ENCODE assay signal across 8 cellular contexts in genomic region chr12:82603647-82604046, GRCh38.
DNase-seq lines count a peak whose midpoint lies in the region; ATAC-seq, FAIRE-seq and TF ChIP-seq lines count a peak whose summit lies in the region.
"Not testable (repeated sequence)": the region's sequence is repeated elsewhere in the genome, so short reads cannot be mapped to it uniquely, and the experiment has no call there.

No MANE protein-coding gene starts in this region.

- H3K4me2 ChIP-seq in GM12878 (ENCODE audit: control insufficient read depth, insufficient read depth): not testable (repeated sequence)

- H3K4me3 ChIP-seq in GM12878: not testable (repeated sequence)

- not testable (repeated sequence) for H3K27me3 ChIP-seq in GM12878 (replicated peaks in 1 of 2; ENCODE audit: control insufficient read depth in 2 of 2, insufficient read depth in 2 of 2, low read length in 1 of 2)

- not testable (repeated sequence) for FAIRE-seq in GM12878 (lab: Jason Lieb, UNC)

- not testable (repeated sequence) for H4K20me1 ChIP-seq in GM12878 (ENCODE audit: control insufficient read depth, insufficient read depth)

- CTCF ChIA-PET in GM12878 (lab: Yijun Ruan, JAX): not testable (repeated sequence)

- H3K9ac ChIP-seq in GM12878 (ENCODE audit: control insufficient read depth, insufficient read depth, low read length): not testable (repeated sequence)

- not testable (repeated sequence) for H3K36me3 ChIP-seq in GM12878 (ENCODE audit: control insufficient read depth in 2 of 2, insufficient read depth in 2 of 2, low read length in 1 of 2)

- ATAC-seq in GM18498 (IDR thresholded peaks at IDR 0.05; ENCODE audit: unreplicated experiment): peak; percentile 60
- peak; percentile 60 for ATAC-seq in GM18907 (IDR thresholded peaks at IDR 0.05; ENCODE audit: unreplicated experiment)
- ATAC-seq in GM19467 (IDR thresholded peaks at IDR 0.05; ENCODE audit: unreplicated experiment): peak; percentile 57
- peak; percentile 39 for ATAC-seq in GM21717 (IDR thresholded peaks at IDR 0.05; ENCODE audit: unreplicated experiment)
- ATAC-seq in HG02763 (IDR thresholded peaks at IDR 0.05; ENCODE audit: unreplicated experiment): peak; percentile 56
- ATAC-seq in HG03103 (IDR thresholded peaks at IDR 0.05; ENCODE audit: low read depth, unreplicated experiment): peak; percentile 37
- peak; percentile 44 for ATAC-seq in HG03565 (IDR thresholded peaks at IDR 0.05; ENCODE audit: unreplicated experiment)
- peak; percentile 72 for ATAC-seq in GM12878

- TF ChIP-seq EP300 in GM12878 (IDR thresholded peaks at IDR 0.05; ENCODE audit: borderline replicate concordance in 1 of 2, control insufficient read depth in 1 of 2, low read depth in 2 of 2, low read length in 2 of 2): not testable (repeated sequence)

- RAD21 ChIA-PET in GM12878 (lab: Charles Lee; ENCODE audit: unreplicated experiment): interaction anchor here (0.9 kb wide), 1 partner anchor 10 kb away, joined by 4 read pairs; no protein-coding TSS in a partner anchor

- TF ChIP-seq CTCF in GM12878 (IDR thresholded peaks at IDR 0.05 in 2 of 3, conservative IDR thresholded peaks at IDR 0.05 in 1 of 3; ENCODE audit: control insufficient read depth in 2 of 3, extremely low read depth in 1 of 3, insufficient read depth in 1 of 3, low read depth in 3 of 3, low read length in 3 of 3): not testable (repeated sequence)

- TF ChIP-seq RAD21 in GM12878 (IDR thresholded peaks at IDR 0.05; ENCODE audit: insufficient read depth, low read depth, low read length): not testable (repeated sequence)

- not testable (repeated sequence) for H3K4me1 ChIP-seq in GM12878 (ENCODE audit: control insufficient read depth, insufficient read depth, low read length)

- TF ChIP-seq POLR2A in GM12878 (IDR thresholded peaks at IDR 0.05; ENCODE audit: low read depth, low read length): not testable (repeated sequence)

- H2AFZ ChIP-seq in GM12878 (ENCODE audit: control insufficient read depth, low read depth, low read length): not testable (repeated sequence)

- POLR2A ChIA-PET in GM12878 (lab: Charles Lee): not testable (repeated sequence)

- H3K79me2 ChIP-seq in GM12878 (ENCODE audit: control insufficient read depth, insufficient read depth, low read length): not testable (repeated sequence)

- BruUV-seq in GM12878 (replicated peaks; lab: Mats Ljungman, UMichigan): not testable (repeated sequence)

- H3K9me3 ChIP-seq in GM12878 (replicated peaks; ENCODE audit: control insufficient read depth, insufficient read depth, low read length): not testable (repeated sequence)

- SMC1A ChIA-PET in GM12878 (lab: Charles Lee; ENCODE audit: uncharacterized antibody, unreplicated experiment): interaction anchor here (0.6 to 2.0 kb wide), 2 partner anchors 9 to 566 kb away, joined by 3 to 7 read pairs; no protein-coding TSS in a partner anchor

- intact Hi-C loops in GM12878 (cut with micrococcal nuclease; ENCODE audit: unreplicated experiment): not testable (repeated sequence)

- H3K27ac ChIP-seq in GM12878 (ENCODE audit: control insufficient read depth, insufficient read depth): not testable (repeated sequence)

- DNase-seq in GM12878 (ENCODE audit: low read depth, low spot score): not testable (repeated sequence)

- in situ Hi-C loops in GM12878 (cut with MboI): not testable (repeated sequence)

TF ChIP-seq in GM12878, 131 proteins besides CTCF, POLR2A, EP300 and RAD21:
- peak; percentile 24; the same call in 1 of the 2 replicates for TF ChIP-seq MTA2 (IDR thresholded peaks at IDR 0.05; ENCODE audit: low read depth)
